In genomic region chr12:22083167-22083566, GRCh38 we compare ENCODE assay signal across 8 cellular contexts. TPM values are rescaled to one million over a fixed set of nuclear protein-coding genes. Genes with fewer than 3 reads are reported as not detected.
A peak's percentile ranks its signal among the peaks of the same experiment; 100 is the strongest.
DNase-seq lines count a peak whose midpoint lies in the region; ATAC-seq and TF ChIP-seq lines count a peak whose summit lies in the region.

No MANE protein-coding gene starts in this region.

- POLR2A ChIA-PET in OCI-LY7 (lab: Charles Lee): interaction anchor here (0.6 to 0.7 kb wide), 3 partner anchors 15 to 135 kb away, joined by 3 to 8 read pairs (median 3); no protein-coding TSS in a partner anchor

- no peaks in the 10 kb centered on the region for H4K20me1 ChIP-seq in OCI-LY7 (ENCODE audit: insufficient read depth, low read length)
- no peaks in the 10 kb centered on the region for H4K20me1 ChIP-seq in neural cell (ENCODE audit: insufficient read depth)

- no peak overlapping the region for H4K5ac ChIP-seq in mesendoderm (ENCODE audit: low read length)

- H3K79me2 ChIP-seq in OCI-LY7 (ENCODE audit: insufficient read depth, low read depth, low read length) (no peaks in the 10 kb centered on the region), neural cell (replicated peaks; ENCODE audit: insufficient read depth, low read length) (no peaks in the 10 kb centered on the region), mesendoderm (ENCODE audit: control insufficient read depth, insufficient read depth, low read length) (no peaks in the 10 kb centered on the region)

- H4K8ac ChIP-seq in mesendoderm (ENCODE audit: low read depth, low read length): no peak overlapping the region

- H3K27ac ChIP-seq in OCI-LY7 (ENCODE audit: low read depth, low read length, poor library complexity, severe bottlenecking): no peak overlapping the region
- H3K27ac ChIP-seq in neural cell (ENCODE audit: low read length): no peak overlapping the region
- no peak overlapping the region for H3K27ac ChIP-seq in mesendoderm (ENCODE audit: low read depth, low read length)

- no peaks in the 10 kb centered on the region for H3K9me3 Mint-ChIP-seq in activated naive CD8-positive, alpha-beta T cell treated with anti-CD3 and anti-CD28 coated beads, Interleukin-2, amount 50 U/mL, for 24 hours

- DNase-seq in AG08395 (ENCODE audit: low spot score) (peak; percentile 11), GM12864 (ENCODE audit: low read depth) (no peak), OCI-LY7 (ENCODE audit: low spot score) (peak; percentile 31), mesendoderm (no peak), SKM-1 treated with dmso at 0.1 percent for 144 hours (lab: John Stamatoyannopoulos, UW; ENCODE audit: unreplicated experiment) (no peak)
- peak; percentile 30 for DNase-seq in effector CD4-positive, alpha-beta T cell
- no peak for DNase-seq in activated naive CD8-positive, alpha-beta T cell treated with anti-CD3 and anti-CD28 coated beads, Interleukin-2, amount 50 U/mL, for 24 hours

- no peaks in the 10 kb centered on the region for H3K9me3 ChIP-seq in OCI-LY7 (ENCODE audit: low read length)
- H3K9me3 ChIP-seq in neural cell (ENCODE audit: low read length): no peaks in the 10 kb centered on the region

- intact Hi-C loops in OCI-LY7 (cut with micrococcal nuclease; ENCODE audit: unreplicated experiment): loop anchor here (5.0 kb wide), 1 partner anchor 359 kb away; no protein-coding TSS in a partner anchor

- H2BK120ac ChIP-seq in mesendoderm (ENCODE audit: low read depth, low read length): no peak overlapping the region

- TF ChIP-seq CTCF in GM12864 (IDR thresholded peaks at IDR 0.05; ENCODE audit: low read depth, low read length, missing control alignments) (peak; percentile 8), OCI-LY7 (conservative IDR thresholded peaks at IDR 0.05; ENCODE audit: low read length) (peak; percentile 76), neural cell (IDR thresholded peaks at IDR 0.05; ENCODE audit: poor library complexity, severe bottlenecking) (peak; percentile 85)

- H3K79me1 ChIP-seq in mesendoderm (ENCODE audit: low read length): no peaks in the 10 kb centered on the region

- H3K9me2 ChIP-seq in OCI-LY7 (ENCODE audit: insufficient read depth, low read length) (no peaks in the 10 kb centered on the region), neural cell (ENCODE audit: insufficient read depth, low read length) (no peaks in the 10 kb centered on the region)

- no peak for TF ChIP-seq EP300 in neural cell (conservative IDR thresholded peaks at IDR 0.05; ENCODE audit: poor library complexity, severe bottlenecking)

- H3K36me3 Mint-ChIP-seq in activated naive CD8-positive, alpha-beta T cell treated with anti-CD3 and anti-CD28 coated beads, Interleukin-2, amount 50 U/mL, for 24 hours (ENCODE audit: low read depth): no peaks in the 10 kb centered on the region

- H3K27ac Mint-ChIP-seq in activated naive CD8-positive, alpha-beta T cell treated with anti-CD3 and anti-CD28 coated beads, Interleukin-2, amount 50 U/mL, for 24 hours: no peak overlapping the region

- H3K18ac ChIP-seq in mesendoderm (ENCODE audit: low read length): no peak overlapping the region

- TF ChIP-seq RAD21 in neural cell (conservative IDR thresholded peaks at IDR 0.05): peak; percentile 89

- H3K4me3 ChIP-seq in GM12864 (ENCODE audit: low read depth, low read length) (no peak overlapping the region), OCI-LY7 (ENCODE audit: low read depth, low read length, poor library complexity, severe bottlenecking) (no peak overlapping the region), neural cell (ENCODE audit: low read length) (no peak overlapping the region), mesendoderm (ENCODE audit: low read length) (no peak overlapping the region)

- no peak overlapping the region for H3K4ac ChIP-seq in mesendoderm (ENCODE audit: low read depth, low read length)

- ATAC-seq in activated naive CD8-positive, alpha-beta T cell treated with anti-CD3 and anti-CD28 coated beads, Interleukin-2, amount 50 U/mL, for 24 hours: no peak

- H2BK5ac ChIP-seq in mesendoderm (ENCODE audit: low read length): no peak overlapping the region

- H3K4me1 ChIP-seq in OCI-LY7 (ENCODE audit: insufficient read depth, low read length, poor library complexity, severe bottlenecking) (no peaks in the 10 kb centered on the region), mesendoderm (ENCODE audit: control insufficient read depth, low read depth, low read length) (no peaks in the 10 kb centered on the region)

- no peak overlapping the region for H2AK5ac ChIP-seq in mesendoderm (ENCODE audit: low read length)

- no peak overlapping the region for H2BK15ac ChIP-seq in mesendoderm (replicated peaks; ENCODE audit: low read depth)

- H3K4me1 Mint-ChIP-seq in activated naive CD8-positive, alpha-beta T cell treated with anti-CD3 and anti-CD28 coated beads, Interleukin-2, amount 50 U/mL, for 24 hours: no peaks in the 10 kb centered on the region

- no peaks in the 10 kb centered on the region for H3K27me3 ChIP-seq in neural cell (ENCODE audit: insufficient read depth, low read depth, low read length)
- H3K27me3 ChIP-seq in mesendoderm (ENCODE audit: insufficient read depth, low read length, poor library complexity): no peaks in the 10 kb centered on the region

- H3K4me2 ChIP-seq in OCI-LY7 (ENCODE audit: low read length) (no peak overlapping the region), neural cell (ENCODE audit: low read length) (no peak overlapping the region), mesendoderm (ENCODE audit: low read length) (no peak overlapping the region)

- no peak overlapping the region for H2AFZ ChIP-seq in OCI-LY7 (ENCODE audit: low read length)
- H2AFZ ChIP-seq in neural cell (ENCODE audit: low read depth, low read length): no peak overlapping the region

- H3K9ac ChIP-seq in neural cell (ENCODE audit: low read length) (no peak overlapping the region), mesendoderm (ENCODE audit: low read length) (no peak overlapping the region)

- H3K36me3 ChIP-seq in OCI-LY7 (ENCODE audit: insufficient read depth, low read length) (no peaks in the 10 kb centered on the region), neural cell (ENCODE audit: insufficient read depth, low read length) (no peaks in the 10 kb centered on the region), mesendoderm (ENCODE audit: control insufficient read depth, insufficient read depth, low read length) (no peaks in the 10 kb centered on the region)

- CTCF ChIA-PET in OCI-LY7 (lab: Charles Lee; ENCODE audit: unreplicated experiment): no interaction called here

- BruUV-seq in OCI-LY7 (replicated peaks; lab: Mats Ljungman, UMichigan): no TSS peak

- H3K27me3 Mint-ChIP-seq in activated naive CD8-positive, alpha-beta T cell treated with anti-CD3 and anti-CD28 coated beads, Interleukin-2, amount 50 U/mL, for 24 hours: no peaks in the 10 kb centered on the region

- H3K56ac ChIP-seq in mesendoderm (ENCODE audit: low read length): no peak overlapping the region

- no peak overlapping the region for H3K23ac ChIP-seq in mesendoderm (ENCODE audit: low read length)

- H3F3A ChIP-seq in neural cell (ENCODE audit: insufficient read depth, low read length, poor library complexity, severe bottlenecking): no peaks in the 10 kb centered on the region

- no peak overlapping the region for H3K4me3 Mint-ChIP-seq in activated naive CD8-positive, alpha-beta T cell treated with anti-CD3 and anti-CD28 coated beads, Interleukin-2, amount 50 U/mL, for 24 hours

TF ChIP-seq in neural cell, 6 proteins besides CTCF, POLR2A, EP300 and RAD21:
- no peak for TF ChIP-seq REST (IDR thresholded peaks at IDR 0.05; ENCODE audit: borderline replicate concordance)
- peak; percentile 92 for TF ChIP-seq SMC3 (conservative IDR thresholded peaks at IDR 0.05; ENCODE audit: poor library complexity)
- TF ChIP-seq MXI1 (conservative IDR thresholded peaks at IDR 0.05; ENCODE audit: poor library complexity, severe bottlenecking): no peak
- TF ChIP-seq TAF1 (IDR thresholded peaks at IDR 0.05; ENCODE audit: low read depth): no peak
TF ChIP-seq in neural cell: peak in this region for 1.

RNA-seq across cellular contexts. Expression of gene CMAS, which starts 37.1 kb away (rescaled TPM):
- total RNA-seq in OCI-LY7 (2014; rRNA removed; shearing (Covaris generic)): 19.9 and 22.2 TPM in 2 replicates
- total RNA-seq in OCI-LY7 (2022): 40.2 and 41.1 TPM in 2 replicates
- 85.2 and 97.4 TPM in 2 replicates for polyA plus RNA-seq in neural cell
- 46.5 and 57.6 TPM in 2 replicates for polyA minus RNA-seq in neural cell
- 41.9 TPM for polyA plus RNA-seq in mesendoderm (2013, experiment 1 of 2)
- polyA plus RNA-seq in mesendoderm (2013, experiment 2 of 2): 41.2 TPM

Comparison
In these comparisons a context has a peak if more than half of its experiments do, and no peak if none do; other contexts are left out.
1. DNase-seq: peak in AG08395 (single experiment), OCI-LY7 (single experiment) and effector CD4-positive, alpha-beta T cell (single experiment); none in GM12864 (single experiment), mesendoderm (single experiment), SKM-1 treated with dmso at 0.1 percent for 144 hours (single experiment) and activated naive CD8-positive, alpha-beta T cell treated with anti-CD3 and anti-CD28 coated beads, Interleukin-2, amount 50 U/mL, for 24 hours (single experiment).
2. CTCF ChIP-seq: peak in every context shown above with its lines; median percentile 85 in neural cell; 76 in OCI-LY7; 8 in GM12864.